18 cellular contexts compared by ENCODE assay signal in the genomic region with DNA sequence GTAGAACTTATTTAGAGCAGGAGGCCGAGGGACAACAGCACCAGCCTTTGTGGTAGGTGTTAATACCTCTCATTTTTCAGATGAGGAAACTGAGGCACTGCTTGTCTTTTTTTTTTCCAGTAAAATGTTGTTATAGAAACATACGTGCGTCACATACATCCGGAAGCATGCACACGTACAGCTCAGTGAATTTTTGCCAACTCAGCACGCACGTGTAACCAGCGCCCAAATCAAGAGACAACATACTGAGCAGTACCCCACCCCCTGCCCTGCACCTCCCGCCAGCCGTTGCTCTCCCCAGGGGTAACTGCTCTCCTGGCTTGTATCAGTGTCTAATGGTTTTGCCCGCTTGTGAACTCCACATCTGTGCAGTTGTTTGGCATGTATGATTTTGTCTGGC.
DNase-seq lines count a peak whose midpoint lies in the region; ATAC-seq, FAIRE-seq and TF ChIP-seq lines count a peak whose summit lies in the region.
"Had no signal": no experiment of that assay in that cellular context is flagged by ENCODE, and none has a peak within 500 bp of the region (broad histone marks: within the 10 kb centered on the region; RNA-seq: fewer than 3 reads in every experiment).

No MANE protein-coding gene starts in this region.

- no peak overlapping the region for H3K4me3 Mint-ChIP-seq in activated T-helper 17 cell treated with anti-CD3 and anti-CD28 coated beads, Interleukin-2, amount 50 U/mL, for 72 hours
- H3K4me3 Mint-ChIP-seq: B cell; CD8-positive, alpha-beta memory T cell; H9 had no signal

- H3K4me1 ChIP-seq in A549: peaks cover 94% of the 10 kb centered on the region
- peaks cover 19% of the 10 kb centered on the region for H3K4me1 ChIP-seq in lower lobe of right lung
- peaks cover 10% of the 10 kb centered on the region for H3K4me1 ChIP-seq in mucosa of descending colon (ENCODE audit: low read depth)
- H3K4me1 ChIP-seq in tibial nerve: peaks cover 0 to 30% (median 2%) of the 10 kb centered on the region in 4 donors

- H3K9me3 ChIP-seq in A549: no peaks in the 10 kb centered on the region
- no peaks in the 10 kb centered on the region for H3K9me3 ChIP-seq in lower lobe of right lung
- no peaks in the 10 kb centered on the region for H3K9me3 ChIP-seq in mucosa of descending colon
- H3K9me3 ChIP-seq in tibial nerve: no peaks in the 10 kb centered on the region
- H3K9me3 ChIP-seq: BLaER1 treated with 17β-estradiol and CSF1 and Interleukin-3, amounts not matched to agents 10 nM and 100 nM had no signal

- H3K27ac ChIP-seq in A549 (0 out of 6 replicates have a peak overlapping the region, but pooled peaks of 1 of the 2 experiments have one; percentile 14), lower lobe of right lung (no peak overlapping the region), tibial nerve (no peak overlapping the region)
- H3K27ac ChIP-seq: BLaER1 treated with 17β-estradiol and CSF1 and Interleukin-3, amounts not matched to agents 10 nM and 100 nM had no signal

- ATAC-seq in A549 (no peak), lower lobe of right lung (no peak), mucosa of descending colon (no peak)
- no peak for ATAC-seq in activated T-helper 17 cell treated with anti-CD3 and anti-CD28 coated beads, Interleukin-2, amount 50 U/mL, for 72 hours (replicated peaks)

- no peak for FAIRE-seq in A549 (lab: Jason Lieb, UNC)
- FAIRE-seq: G401.6, GM12891, GM19239, H1 had no signal

- POLR2A ChIA-PET in A549 (lab: Yijun Ruan, JAX): no interaction called here

- no peak for TF ChIP-seq CTCF in A549 (IDR thresholded peaks at IDR 0.05)
- TF ChIP-seq CTCF in lower lobe of right lung (IDR thresholded peaks at IDR 0.05): no peak
- no peak for TF ChIP-seq CTCF in mucosa of descending colon (IDR thresholded peaks at IDR 0.05)
- no peak for TF ChIP-seq CTCF in tibial nerve (IDR thresholded peaks at IDR 0.05)

- H3K4me3 ChIP-seq in A549: no peak overlapping the region
- no peak overlapping the region for H3K4me3 ChIP-seq in lower lobe of right lung
- no peak overlapping the region for H3K4me3 ChIP-seq in mucosa of descending colon
- no peak overlapping the region for H3K4me3 ChIP-seq in tibial nerve
- H3K4me3 ChIP-seq: BLaER1 treated with 17β-estradiol and CSF1 and Interleukin-3, amounts not matched to agents 10 nM and 100 nM had no signal

- H3K36me3 ChIP-seq in lower lobe of right lung: no peaks in the 10 kb centered on the region
- no peaks in the 10 kb centered on the region for H3K36me3 ChIP-seq in mucosa of descending colon (ENCODE audit: low read depth)
- no peaks in the 10 kb centered on the region for H3K36me3 ChIP-seq in tibial nerve

- intact Hi-C loops in lower lobe of right lung (cut with DNase I) (no loop called here), posterior vena cava (cut with DNase I) (no loop called here), mucosa of descending colon (cut with DNase I, micrococcal nuclease) (no loop called here)

- no peaks in the 10 kb centered on the region for H3K36me3 Mint-ChIP-seq in activated T-helper 17 cell treated with anti-CD3 and anti-CD28 coated beads, Interleukin-2, amount 50 U/mL, for 72 hours (ENCODE audit: low read depth)

- TF ChIP-seq POLR2A in A549 (IDR thresholded peaks at IDR 0.05; ENCODE audit: low read length): no peak
- TF ChIP-seq POLR2A in tibial nerve (IDR thresholded peaks at IDR 0.05): no peak

- CTCF ChIA-PET in A549 (lab: Yijun Ruan, JAX): interaction anchor here (0.8 kb wide), 1 partner anchor 11 kb away, joined by 5 read pairs; no protein-coding TSS in a partner anchor

- no peak for TF ChIP-seq EP300 in A549 (IDR thresholded peaks at IDR 0.05)
- TF ChIP-seq EP300 in tibial nerve (IDR thresholded peaks at IDR 0.05): no peak

- H3K4me2 ChIP-seq in A549: no peak overlapping the region
- H3K4me2 ChIP-seq: BLaER1 treated with 17β-estradiol and CSF1 and Interleukin-3, amounts not matched to agents 10 nM and 100 nM had no signal

- no peak for TF ChIP-seq RAD21 in A549 (conservative IDR thresholded peaks at IDR 0.05 in 1 of 2, IDR thresholded peaks at IDR 0.05 in 1 of 2)

- DNase-seq in A549 (ENCODE audit: low read depth in 1 of 2, low spot score in 1 of 2) (no peak), lower lobe of right lung (peak; percentile 20), posterior vena cava (ENCODE audit: low spot score) (peak; percentile 28), mucosa of descending colon (no peak), tibial nerve (ENCODE audit: low spot score in 2 of 2) (no peak)
- DNase-seq in stimulated activated CD8-positive, alpha-beta memory T cell treated with anti-CD3 and anti-CD28 coated beads, Interleukin-4, amount 100 ng/mL, for 48 hours: no peak
- DNase-seq: 8988T; CD8-positive, alpha-beta memory T cell; COR-L47; DMS 273 treated with DMSO at 0.1 percent for 48 hours; H9 had no signal

- no peaks in the 10 kb centered on the region for H3K27me3 Mint-ChIP-seq in activated T-helper 17 cell treated with anti-CD3 and anti-CD28 coated beads, Interleukin-2, amount 50 U/mL, for 72 hours
- H3K27me3 Mint-ChIP-seq: B cell had no signal

- H3K4me1 Mint-ChIP-seq in activated T-helper 17 cell treated with anti-CD3 and anti-CD28 coated beads, Interleukin-2, amount 50 U/mL, for 72 hours: peaks cover 23% of the 10 kb centered on the region

- H3K27ac Mint-ChIP-seq in activated T-helper 17 cell treated with anti-CD3 and anti-CD28 coated beads, Interleukin-2, amount 50 U/mL, for 72 hours: peak overlapping the region; percentile 36
- H3K27ac Mint-ChIP-seq: B cell had no signal

- no peaks in the 10 kb centered on the region for H3K9me3 Mint-ChIP-seq in activated T-helper 17 cell treated with anti-CD3 and anti-CD28 coated beads, Interleukin-2, amount 50 U/mL, for 72 hours
- H3K9me3 Mint-ChIP-seq: CD8-positive, alpha-beta memory T cell; H9 had no signal

- H3K27me3 ChIP-seq in lower lobe of right lung (ENCODE audit: low read depth): no peaks in the 10 kb centered on the region
- H3K27me3 ChIP-seq in tibial nerve: no peaks in the 10 kb centered on the region
- H3K27me3 ChIP-seq: BLaER1 treated with 17β-estradiol and CSF1 and Interleukin-3, amounts not matched to agents 10 nM and 100 nM had no signal

- 89% methylated on average over 11 of the region's 11 CpGs for WGBS in A549 (ENCODE audit: missing lambda C conversion rate)
- 93 to 94% methylated on average over 11 of the region's 11 CpGs for WGBS in tibial nerve, 2 donors

TF ChIP-seq in A549, 52 proteins besides CTCF, POLR2A, EP300 and RAD21:
- TF ChIP-seq MAFK (IDR thresholded peaks at IDR 0.05; ENCODE audit: partially characterized antibody): peak; percentile 85
- no peak for TF ChIP-seq SMC3 (IDR thresholded peaks at IDR 0.05)

Comparison
In these comparisons a context has a peak if more than half of its experiments do, and no peak if none do; other contexts are left out.
1. DNase-seq: peak in lower lobe of right lung (single experiment) and posterior vena cava (single experiment); none in A549 (0 of 2), mucosa of descending colon (0 of 3), stimulated activated CD8-positive, alpha-beta memory T cell treated with anti-CD3 and anti-CD28 coated beads, Interleukin-4, amount 100 ng/mL, for 48 hours (single experiment) and tibial nerve (0 of 2).